ENCODE assay signal across 23 cellular contexts in genomic region chr22:22764085-22764484, GRCh38.
DNase-seq lines count a peak whose midpoint lies in the region; ATAC-seq and TF ChIP-seq lines count a peak whose summit lies in the region.
"Had no signal": no experiment of that assay in that cellular context is flagged by ENCODE, and none has a peak within 500 bp of the region (broad histone marks: within the 10 kb centered on the region; RNA-seq: fewer than 3 reads in every experiment).

No MANE protein-coding gene starts in this region.

- H3K9me3 Mint-ChIP-seq in activated CD8-positive, alpha-beta T cell treated with anti-CD3 and anti-CD28 coated beads, Interleukin-2, amount 10 ng/mL, durations not matched to agents 7 days and 5 days (ENCODE audit: insufficient read depth), result no peaks in the 10 kb centered on the region
- no peaks in the 10 kb centered on the region for H3K9me3 Mint-ChIP-seq in activated CD8-positive, alpha-beta T cell treated with anti-CD3 and anti-CD28 coated beads for 36 hours
- no peaks in the 10 kb centered on the region for H3K9me3 Mint-ChIP-seq in effector memory CD8-positive, alpha-beta T cell
- H3K9me3 Mint-ChIP-seq in stimulated activated effector memory CD8-positive, alpha-beta T cell treated with anti-CD3 and anti-CD28 coated beads, Interleukin-12 subunit alpha, Interleukin-12 subunit beta, amount 100 ng/mL, for 72 hours, result no peaks in the 10 kb centered on the region
- H3K9me3 Mint-ChIP-seq: CD4-positive, alpha-beta memory T cell; HFFc6 had no signal

- peaks cover 12% of the 10 kb centered on the region for H3K4me1 Mint-ChIP-seq in activated CD8-positive, alpha-beta T cell treated with anti-CD3 and anti-CD28 coated beads, Interleukin-2, amount 10 ng/mL, durations not matched to agents 7 days and 5 days (ENCODE audit: low read depth)
- H3K4me1 Mint-ChIP-seq in activated CD8-positive, alpha-beta T cell treated with anti-CD3 and anti-CD28 coated beads for 36 hours (ENCODE audit: low read depth), result peaks cover 25% of the 10 kb centered on the region
- peaks cover 62 to 79% of the 10 kb centered on the region in 2 donors for H3K4me1 Mint-ChIP-seq in effector memory CD8-positive, alpha-beta T cell (ENCODE audit: low read depth in 2 of 2)
- peaks cover 85% of the 10 kb centered on the region for H3K4me1 Mint-ChIP-seq in stimulated activated effector memory CD8-positive, alpha-beta T cell treated with anti-CD3 and anti-CD28 coated beads, Interleukin-12 subunit alpha, Interleukin-12 subunit beta, amount 100 ng/mL, for 72 hours
- H3K4me1 Mint-ChIP-seq: CD14-positive monocyte had no signal

- no peak overlapping the region for H3K27ac ChIP-seq in foreskin keratinocyte
- H3K27ac ChIP-seq: 22Rv1, A549 had no signal

- peaks cover 7% of the 10 kb centered on the region for H3K27me3 ChIP-seq in foreskin keratinocyte

- intact Hi-C loops in activated CD8-positive, alpha-beta T cell treated with anti-CD3 and anti-CD28 coated beads for 36 hours (cut with micrococcal nuclease), result no loop called here

- H3K27ac Mint-ChIP-seq in activated CD8-positive, alpha-beta T cell treated with anti-CD3 and anti-CD28 coated beads, Interleukin-2, amount 10 ng/mL, durations not matched to agents 7 days and 5 days, result no peak overlapping the region
- H3K27ac Mint-ChIP-seq in activated CD8-positive, alpha-beta T cell treated with anti-CD3 and anti-CD28 coated beads for 36 hours, result no peak overlapping the region
- H3K27ac Mint-ChIP-seq in effector memory CD8-positive, alpha-beta T cell, result peak overlapping the region; percentile 82 to 89
- peak overlapping the region; percentile 76 for H3K27ac Mint-ChIP-seq in stimulated activated effector memory CD8-positive, alpha-beta T cell treated with anti-CD3 and anti-CD28 coated beads, Interleukin-12 subunit alpha, Interleukin-12 subunit beta, amount 100 ng/mL, for 72 hours
- H3K27ac Mint-ChIP-seq: CD14-positive monocyte, HFFc6, IgD-negative memory B cell had no signal

- H3K27me3 Mint-ChIP-seq in activated CD8-positive, alpha-beta T cell treated with anti-CD3 and anti-CD28 coated beads, Interleukin-2, amount 10 ng/mL, durations not matched to agents 7 days and 5 days (ENCODE audit: low read depth), result peaks cover 11% of the 10 kb centered on the region
- no peaks in the 10 kb centered on the region for H3K27me3 Mint-ChIP-seq in activated CD8-positive, alpha-beta T cell treated with anti-CD3 and anti-CD28 coated beads for 36 hours
- H3K27me3 Mint-ChIP-seq in effector memory CD8-positive, alpha-beta T cell, result no peaks in the 10 kb centered on the region

- CTCF ChIA-PET in activated CD8-positive, alpha-beta T cell treated with anti-CD3 and anti-CD28 coated beads, Interleukin-2, amount 10 ng/mL, durations not matched to agents 7 days and 5 days (lab: Charles Lee), result interaction anchor here (1.5 to 9.2 kb wide), 3 partner anchors 9 to 176 kb away, joined by 3 to 134 read pairs (median 7); no protein-coding TSS in a partner anchor
- CTCF ChIA-PET in activated CD8-positive, alpha-beta T cell treated with anti-CD3 and anti-CD28 coated beads for 36 hours (lab: Charles Lee), result interaction anchor here (0.9 to 13.6 kb wide), 8 partner anchors 12 to 193 kb away, joined by 3 to 110 read pairs (median 4); no protein-coding TSS in a partner anchor

- POLR2A ChIA-PET in activated CD8-positive, alpha-beta T cell treated with anti-CD3 and anti-CD28 coated beads, Interleukin-2, amount 10 ng/mL, durations not matched to agents 7 days and 5 days (lab: Charles Lee), result no interaction called here
- POLR2A ChIA-PET in activated CD8-positive, alpha-beta T cell treated with anti-CD3 and anti-CD28 coated beads for 36 hours (lab: Charles Lee), result no interaction called here

- TF ChIP-seq CTCF in activated CD8-positive, alpha-beta T cell treated with anti-CD3 and anti-CD28 coated beads for 36 hours (IDR thresholded peaks at IDR 0.05), result no peak
- TF ChIP-seq CTCF in foreskin keratinocyte (conservative IDR thresholded peaks at IDR 0.05), result no peak

- H3K4me1 ChIP-seq in foreskin keratinocyte, result no peaks in the 10 kb centered on the region
- H3K4me1 ChIP-seq: A549 had no signal

- H3K36me3 Mint-ChIP-seq in activated CD8-positive, alpha-beta T cell treated with anti-CD3 and anti-CD28 coated beads, Interleukin-2, amount 10 ng/mL, durations not matched to agents 7 days and 5 days (ENCODE audit: low read depth), result no peaks in the 10 kb centered on the region
- H3K36me3 Mint-ChIP-seq in activated CD8-positive, alpha-beta T cell treated with anti-CD3 and anti-CD28 coated beads for 36 hours (ENCODE audit: low read depth), result peaks cover 2% of the 10 kb centered on the region
- peaks cover 32% of the 10 kb centered on the region for H3K36me3 Mint-ChIP-seq in effector memory CD8-positive, alpha-beta T cell (ENCODE audit: insufficient read depth)
- no peaks in the 10 kb centered on the region for H3K36me3 Mint-ChIP-seq in stimulated activated effector memory CD8-positive, alpha-beta T cell treated with anti-CD3 and anti-CD28 coated beads, Interleukin-12 subunit alpha, Interleukin-12 subunit beta, amount 100 ng/mL, for 72 hours
- H3K36me3 Mint-ChIP-seq: CD14-positive monocyte had no signal

- H3K4me3 Mint-ChIP-seq in activated CD8-positive, alpha-beta T cell treated with anti-CD3 and anti-CD28 coated beads, Interleukin-2, amount 10 ng/mL, durations not matched to agents 7 days and 5 days, result no peak overlapping the region
- no peak overlapping the region for H3K4me3 Mint-ChIP-seq in activated CD8-positive, alpha-beta T cell treated with anti-CD3 and anti-CD28 coated beads for 36 hours
- peak overlapping the region; percentile 33 to 44 for H3K4me3 Mint-ChIP-seq in effector memory CD8-positive, alpha-beta T cell
- no peak overlapping the region for H3K4me3 Mint-ChIP-seq in stimulated activated effector memory CD8-positive, alpha-beta T cell treated with anti-CD3 and anti-CD28 coated beads, Interleukin-12 subunit alpha, Interleukin-12 subunit beta, amount 100 ng/mL, for 72 hours
- H3K4me3 Mint-ChIP-seq: CD14-positive monocyte; CD4-positive, alpha-beta memory T cell; HFFc6; IgD-negative memory B cell had no signal

- ATAC-seq in activated CD8-positive, alpha-beta T cell treated with anti-CD3 and anti-CD28 coated beads, Interleukin-2, amount 10 ng/mL, durations not matched to agents 7 days and 5 days, result no peak
- ATAC-seq in activated CD8-positive, alpha-beta T cell treated with anti-CD3 and anti-CD28 coated beads for 36 hours, result no peak
- ATAC-seq in effector memory CD8-positive, alpha-beta T cell (replicated peaks), result peak; percentile 23
- ATAC-seq in stimulated activated effector memory CD8-positive, alpha-beta T cell treated with anti-CD3 and anti-CD28 coated beads, Interleukin-12 subunit alpha, Interleukin-12 subunit beta, amount 100 ng/mL, for 72 hours, result no peak
- no peak for ATAC-seq in foreskin keratinocyte
- ATAC-seq: A549, HCT116 had no signal

- peak; percentile 19 for DNase-seq in activated CD8-positive, alpha-beta T cell treated with anti-CD3 and anti-CD28 coated beads, Interleukin-2, amount 10 ng/mL, durations not matched to agents 7 days and 5 days
- DNase-seq in activated CD8-positive, alpha-beta T cell treated with anti-CD3 and anti-CD28 coated beads for 36 hours, result no peak
- DNase-seq in effector memory CD8-positive, alpha-beta T cell, result no peak
- DNase-seq in stimulated activated effector memory CD8-positive, alpha-beta T cell treated with anti-CD3 and anti-CD28 coated beads, Interleukin-12 subunit alpha, Interleukin-12 subunit beta, amount 100 ng/mL, for 72 hours (ENCODE audit: low spot score in 2 of 2), result no peak
- DNase-seq in foreskin keratinocyte (no peak), Kasumi-1 (lab: John Stamatoyannopoulos, UW) (no peak), hypothalamus (lab: John Stamatoyannopoulos, UW) (no peak)
- DNase-seq: AML-193; CD4-positive, alpha-beta memory T cell; COR-L47; DMS 273 treated with DMSO at 0.1 percent for 48 hours; DMS53; DND-41; EL; GOT3; H7; HFFc6; KG1 had no signal

Comparison
In these comparisons a context has a peak if more than half of its experiments do, and no peak if none do; other contexts are left out.
1. H3K27ac Mint-ChIP-seq: peak in effector memory CD8-positive, alpha-beta T cell (2 of 2) and stimulated activated effector memory CD8-positive, alpha-beta T cell treated with anti-CD3 and anti-CD28 coated beads, Interleukin-12 subunit alpha, Interleukin-12 subunit beta, amount 100 ng/mL, for 72 hours (single experiment); none in activated CD8-positive, alpha-beta T cell treated with anti-CD3 and anti-CD28 coated beads, Interleukin-2, amount 10 ng/mL, durations not matched to agents 7 days and 5 days (single experiment) and activated CD8-positive, alpha-beta T cell treated with anti-CD3 and anti-CD28 coated beads for 36 hours (single experiment).
2. H3K4me3 Mint-ChIP-seq: peak in effector memory CD8-positive, alpha-beta T cell (2 of 2); none in activated CD8-positive, alpha-beta T cell treated with anti-CD3 and anti-CD28 coated beads, Interleukin-2, amount 10 ng/mL, durations not matched to agents 7 days and 5 days (single experiment), activated CD8-positive, alpha-beta T cell treated with anti-CD3 and anti-CD28 coated beads for 36 hours (single experiment) and stimulated activated effector memory CD8-positive, alpha-beta T cell treated with anti-CD3 and anti-CD28 coated beads, Interleukin-12 subunit alpha, Interleukin-12 subunit beta, amount 100 ng/mL, for 72 hours (single experiment).